In genomic region chr5:24005384-24005783, GRCh38 we compare ENCODE assay signal across 17 cellular contexts.
DNase-seq lines count a peak whose midpoint lies in the region; ATAC-seq, FAIRE-seq and TF ChIP-seq lines count a peak whose summit lies in the region.
"Had no signal": no experiment of that assay in that cellular context is flagged by ENCODE, and none has a peak within 500 bp of the region (broad histone marks: within the 10 kb centered on the region; RNA-seq: fewer than 3 reads in every experiment).

No MANE protein-coding gene starts in this region.

- H3K36me3 ChIP-seq in SU-DHL-6 (ENCODE audit: low read length) = no peaks in the 10 kb centered on the region
- H3K36me3 ChIP-seq in right lobe of liver = no peaks in the 10 kb centered on the region
- H3K36me3 ChIP-seq in MM.1S (replicated peaks; ENCODE audit: insufficient read depth, low read length) = no peaks in the 10 kb centered on the region
- H3K36me3 ChIP-seq: tibial artery had no signal

- H4K20me1 ChIP-seq in SU-DHL-6 (ENCODE audit: low read depth, low read length) (no peaks in the 10 kb centered on the region), MM.1S (ENCODE audit: insufficient read depth, low read length) (no peaks in the 10 kb centered on the region)

- H2AFZ ChIP-seq in SU-DHL-6 (ENCODE audit: low read depth, low read length, severe bottlenecking) (peak overlapping the region; percentile 71), MM.1S (ENCODE audit: low read length) (no peak overlapping the region)
- H2AFZ ChIP-seq: parathyroid adenoma had no signal

- TF ChIP-seq POLR2A in right lobe of liver (IDR thresholded peaks at IDR 0.05) = no peak

- DNase-seq in Kasumi-1 (lab: John Stamatoyannopoulos, UW) (peak; percentile 25 to 49), right lobe of liver (no peak), HK-2 (ENCODE audit: unreplicated experiment) (no peak), MM.1S (no peak)
- DNase-seq: activated CD4-positive, alpha-beta T cell treated with anti-CD3 and anti-CD28 coated beads for 1 hour; activated CD8-positive, alpha-beta memory T cell treated with anti-CD3 and anti-CD28 coated beads, Interleukin-2, amount 10 ng/mL, durations not matched to agents 7 days and 5 days; caudate nucleus; DMS79 treated with DMSO at 0.1 percent for 48 hours; effector CD8-positive, alpha-beta T cell; left ventricle myocardium superior; T-helper 1 cell; tibial artery had no signal

- H3K9ac ChIP-seq in SU-DHL-6 (ENCODE audit: low read length) = no peak overlapping the region
- H3K9ac ChIP-seq in MM.1S (ENCODE audit: low read length) = no peak overlapping the region
- H3K9ac ChIP-seq: parathyroid adenoma had no signal

- H3K4me3 ChIP-seq in SU-DHL-6 (ENCODE audit: insufficient read depth, low read length, poor library complexity, severe bottlenecking) (no peak overlapping the region), right lobe of liver (no peak overlapping the region), MM.1S (ENCODE audit: low read length) (no peak overlapping the region)
- H3K4me3 ChIP-seq: tibial artery had no signal

- H3K9me3 ChIP-seq in SU-DHL-6 (ENCODE audit: insufficient read depth, low read length) = no peaks in the 10 kb centered on the region
- no peaks in the 10 kb centered on the region for H3K9me3 ChIP-seq in right lobe of liver
- H3K9me3 ChIP-seq in MM.1S (replicated peaks; ENCODE audit: insufficient read depth, low read length) = no peaks in the 10 kb centered on the region
- H3K9me3 ChIP-seq: tibial artery had no signal

- H3K4me1 ChIP-seq in right lobe of liver = no peaks in the 10 kb centered on the region
- no peaks in the 10 kb centered on the region for H3K4me1 ChIP-seq in MM.1S (ENCODE audit: low read length)
- H3K4me1 ChIP-seq: parathyroid adenoma, tibial artery had no signal

- peak; percentile 14 for TF ChIP-seq CTCF in SU-DHL-6 (IDR thresholded peaks at IDR 0.05; ENCODE audit: insufficient read depth, low read length, poor library complexity, severe bottlenecking)
- peak in 3 of 4 donors; percentile 19 to 33 (median 28) for TF ChIP-seq CTCF in right lobe of liver (IDR thresholded peaks at IDR 0.05)
- TF ChIP-seq CTCF in MM.1S (IDR thresholded peaks at IDR 0.05; ENCODE audit: low read length) = no peak

- H3K27ac ChIP-seq in SU-DHL-6 (ENCODE audit: low read depth, low read length) = no peak overlapping the region
- no peak overlapping the region for H3K27ac ChIP-seq in right lobe of liver
- no peak overlapping the region for H3K27ac ChIP-seq in MM.1S (ENCODE audit: low read length)
- H3K27ac ChIP-seq: parathyroid adenoma, tibial artery had no signal

- H3K79me2 ChIP-seq in SU-DHL-6 (ENCODE audit: insufficient read depth, low read length) = no peaks in the 10 kb centered on the region
- H3K79me2 ChIP-seq in MM.1S (ENCODE audit: low read length) = no peaks in the 10 kb centered on the region
- H3K79me2 ChIP-seq: parathyroid adenoma had no signal

- intact Hi-C loops in right lobe of liver (cut with DNase I) = no loop called here

- no peak overlapping the region for H3K4me2 ChIP-seq in SU-DHL-6 (ENCODE audit: low read depth, low read length, poor library complexity, severe bottlenecking)
- H3K4me2 ChIP-seq in MM.1S (ENCODE audit: low read depth, low read length) = no peak overlapping the region

- H3K9me2 ChIP-seq in SU-DHL-6 (replicated peaks; ENCODE audit: insufficient read depth, low read length) (no peaks in the 10 kb centered on the region), MM.1S (replicated peaks; ENCODE audit: insufficient read depth, low read length) (no peaks in the 10 kb centered on the region)

- peak; percentile 40 for FAIRE-seq in G401.6 (lab: Jason Lieb, UNC)

- no peaks in the 10 kb centered on the region for H3K27me3 ChIP-seq in SU-DHL-6 (ENCODE audit: low read length)
- no peaks in the 10 kb centered on the region for H3K27me3 ChIP-seq in right lobe of liver
- no peaks in the 10 kb centered on the region for H3K27me3 ChIP-seq in MM.1S (replicated peaks; ENCODE audit: insufficient read depth, low read length)
- H3K27me3 ChIP-seq: tibial artery had no signal

- H3F3A ChIP-seq in SU-DHL-6 (ENCODE audit: insufficient read depth) = no peaks in the 10 kb centered on the region; the same call in 1 of the 2 replicates
- H3F3A ChIP-seq in MM.1S (ENCODE audit: insufficient read depth, low read length) = no peaks in the 10 kb centered on the region

- peak in 1 of 4 donors; percentile 38 for ATAC-seq in right lobe of liver
- ATAC-seq in GM18870 (IDR thresholded peaks at IDR 0.05; ENCODE audit: unreplicated experiment) = no peak
- ATAC-seq: activated CD8-positive, alpha-beta memory T cell treated with anti-CD3 and anti-CD28 coated beads, Interleukin-2, amount 10 ng/mL, durations not matched to agents 7 days and 5 days; left ventricle myocardium superior; Panc1 had no signal

Comparison
In these comparisons a context has a peak if more than half of its experiments do, and no peak if none do; other contexts are left out.
1. DNase-seq: peak in Kasumi-1 (2 of 2); none in right lobe of liver (0 of 3), HK-2 (single experiment) and MM.1S (single experiment).